Comparison of ENCODE assay signal across 35 cellular contexts in the genomic region with DNA sequence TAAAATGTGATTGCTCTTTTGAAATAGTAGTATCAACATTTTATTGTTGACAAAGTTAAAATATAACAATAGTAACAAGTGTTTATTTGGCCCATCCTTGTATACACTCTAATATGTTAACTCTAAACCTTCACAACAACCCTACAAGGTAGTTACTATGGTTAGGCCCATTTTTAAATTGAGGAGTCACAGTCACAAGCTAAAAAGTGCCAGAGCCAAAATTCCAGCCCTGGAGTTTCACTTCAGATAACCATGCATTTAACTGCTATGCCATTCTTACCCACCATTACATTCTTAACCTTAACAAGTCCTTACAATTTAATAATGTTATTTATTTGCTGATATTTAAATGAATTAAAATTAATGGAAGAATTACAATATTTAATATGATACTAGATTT.
"Had no signal": no experiment of that assay in that cellular context is flagged by ENCODE, and none has a peak within 500 bp of the region (broad histone marks: within the 10 kb centered on the region; RNA-seq: fewer than 3 reads in every experiment).

No MANE protein-coding gene starts in this region.

- H3K4me1 Mint-ChIP-seq: activated CD4-positive, alpha-beta memory T cell treated with anti-CD3 and anti-CD28 coated beads, Interleukin-2, amount 10 ng/mL, durations not matched to agents 7 days and 5 days; activated naive CD8-positive, alpha-beta T cell treated with anti-CD3 and anti-CD28 coated beads for 36 hours; activated T-helper 17 cell treated with anti-CD3 and anti-CD28 coated beads, Interleukin-2, amount 50 U/mL, for 72 hours; central memory CD8-positive, alpha-beta T cell had no signal

- H3K27me3 ChIP-seq: brain microvascular endothelial cell, Peyer's patch had no signal

- H3K27ac Mint-ChIP-seq: activated CD4-positive, alpha-beta memory T cell treated with anti-CD3 and anti-CD28 coated beads, Interleukin-2, amount 10 ng/mL, durations not matched to agents 7 days and 5 days; activated naive CD8-positive, alpha-beta T cell treated with anti-CD3 and anti-CD28 coated beads for 36 hours; activated T-helper 17 cell treated with anti-CD3 and anti-CD28 coated beads, Interleukin-2, amount 50 U/mL, for 72 hours had no signal

- H3K27ac ChIP-seq: brain microvascular endothelial cell, KMS-11, Peyer's patch, WERI-Rb-1 had no signal

- H3K27me3 Mint-ChIP-seq: activated CD4-positive, alpha-beta memory T cell treated with anti-CD3 and anti-CD28 coated beads, Interleukin-2, amount 10 ng/mL, durations not matched to agents 7 days and 5 days; activated naive CD8-positive, alpha-beta T cell treated with anti-CD3 and anti-CD28 coated beads for 36 hours; activated T-helper 17 cell treated with anti-CD3 and anti-CD28 coated beads, Interleukin-2, amount 50 U/mL, for 72 hours; central memory CD8-positive, alpha-beta T cell had no signal

- H3K4me3 Mint-ChIP-seq: activated CD4-positive, alpha-beta memory T cell treated with anti-CD3 and anti-CD28 coated beads, Interleukin-2, amount 10 ng/mL, durations not matched to agents 7 days and 5 days; activated naive CD8-positive, alpha-beta T cell treated with anti-CD3 and anti-CD28 coated beads for 36 hours; activated T-cell treated with anti-CD3 and anti-CD28 coated beads, Interleukin-2, amount 50 U/mL, for 72 hours; activated T-helper 17 cell treated with anti-CD3 and anti-CD28 coated beads, Interleukin-2, amount 50 U/mL, for 72 hours; central memory CD8-positive, alpha-beta T cell had no signal

- H3K4me2 ChIP-seq: KMS-11 had no signal

- H3K9ac ChIP-seq: KMS-11 had no signal

- H3K4me1 ChIP-seq: Peyer's patch had no signal

- H3K9me3 ChIP-seq: Peyer's patch had no signal

- H3K36me3 ChIP-seq: brain microvascular endothelial cell, Peyer's patch, WERI-Rb-1 had no signal

- DNase-seq: activated CD4-positive, alpha-beta memory T cell treated with anti-CD3 and anti-CD28 coated beads, Interleukin-2, amount 10 ng/mL, durations not matched to agents 7 days and 5 days; activated CD4-positive, alpha-beta T cell treated with anti-CD3 and anti-CD28 coated beads for 4 hours; activated CD4-positive, alpha-beta T cell treated with anti-CD3 and anti-CD28 coated beads, Interleukin-2, amount 50 U/mL, for 1 hour; activated effector memory CD4-positive, alpha-beta T cell treated with anti-CD3 and anti-CD28 coated beads, Interleukin-2, amount 50 U/mL, for 16 hours; activated naive CD4-positive, alpha-beta T cell; activated naive CD4-positive, alpha-beta T cell treated with anti-CD3 and anti-CD28 coated beads, Interleukin-2, amount 50 U/mL, for 16 hours; activated naive CD8-positive, alpha-beta T cell treated with anti-CD3 and anti-CD28 coated beads for 36 hours; activated T-cell treated with anti-CD3 and anti-CD28 coated beads, Interleukin-2, amount 50 U/mL, for 1 hour; activated T-cell treated with anti-CD3 and anti-CD28 coated beads, Interleukin-2, amount 50 U/mL, for 72 hours; amniotic stem cell; aorta; brain microvascular endothelial cell; MM.1S; MV-4-11; NCI-H1092; NCI-H1436 treated with DMSO at 0.1 percent for 48 hours; NCI-H1694 treated with DMSO at 0.1 percent for 48 hours; NCI-H2029; NCI-H2107; NCI-H2171; NCI-H510A; NCI-H526; NCI-H748 treated with DMSO at 0.1 percent for 48 hours; NK-92 treated with Interleukin-12 subunit alpha and Interleukin-12 subunit beta, amount 100 ng/mL, for 24 hours; PC-3; Peyer's patch; RPMI8226; SW 1271; T-helper 1 cell; T-helper 2 cell; T-helper 9 cell; WERI-Rb-1 had no signal

- H3K9me3 Mint-ChIP-seq: activated CD4-positive, alpha-beta memory T cell treated with anti-CD3 and anti-CD28 coated beads, Interleukin-2, amount 10 ng/mL, durations not matched to agents 7 days and 5 days; activated naive CD8-positive, alpha-beta T cell treated with anti-CD3 and anti-CD28 coated beads for 36 hours; activated T-cell treated with anti-CD3 and anti-CD28 coated beads, Interleukin-2, amount 50 U/mL, for 72 hours; activated T-helper 17 cell treated with anti-CD3 and anti-CD28 coated beads, Interleukin-2, amount 50 U/mL, for 72 hours; central memory CD8-positive, alpha-beta T cell had no signal

- ATAC-seq: activated T-cell treated with anti-CD3 and anti-CD28 coated beads, Interleukin-2, amount 50 U/mL, for 72 hours; activated T-helper 17 cell treated with anti-CD3 and anti-CD28 coated beads, Interleukin-2, amount 50 U/mL, for 72 hours; PC-3 had no signal

- H3K4me3 ChIP-seq: Peyer's patch had no signal
